In the genomic region with DNA sequence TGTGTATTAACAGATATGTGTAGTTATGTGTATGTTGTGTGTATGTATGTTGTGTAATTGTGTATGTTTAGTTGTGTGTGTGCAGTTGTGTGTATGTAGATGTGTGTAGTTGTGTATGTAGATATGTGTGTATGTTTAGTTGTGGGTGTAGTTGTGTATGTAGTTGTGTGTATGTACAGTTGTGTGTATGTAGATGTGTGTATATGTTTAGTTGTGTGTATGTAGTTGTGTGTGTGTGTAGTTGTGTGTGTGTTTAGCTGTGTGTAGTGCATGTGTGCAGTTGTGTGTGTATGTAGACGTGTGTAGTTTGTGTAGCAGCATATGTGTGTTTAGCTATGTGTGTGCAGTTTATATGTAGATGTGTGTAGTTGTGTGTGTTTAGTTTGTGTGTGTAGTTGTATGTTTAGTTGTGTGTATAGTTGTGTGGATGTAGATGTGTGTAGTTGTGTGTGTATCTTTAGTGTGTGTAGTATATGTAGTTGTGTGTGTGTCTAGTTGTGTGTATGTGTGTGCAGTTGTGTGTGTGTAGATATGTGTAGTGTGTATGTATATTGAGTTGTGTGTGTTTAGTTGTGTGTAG, we compare ENCODE assay signal across 1 cellular context.
TF ChIP-seq lines count a peak whose summit lies in the region.

No MANE protein-coding gene starts in this region.

TF ChIP-seq in K562, 482 proteins besides CTCF, POLR2A, EP300 and RAD21 (continued from another document and continues in another):
- TF ChIP-seq, protein P1, sequence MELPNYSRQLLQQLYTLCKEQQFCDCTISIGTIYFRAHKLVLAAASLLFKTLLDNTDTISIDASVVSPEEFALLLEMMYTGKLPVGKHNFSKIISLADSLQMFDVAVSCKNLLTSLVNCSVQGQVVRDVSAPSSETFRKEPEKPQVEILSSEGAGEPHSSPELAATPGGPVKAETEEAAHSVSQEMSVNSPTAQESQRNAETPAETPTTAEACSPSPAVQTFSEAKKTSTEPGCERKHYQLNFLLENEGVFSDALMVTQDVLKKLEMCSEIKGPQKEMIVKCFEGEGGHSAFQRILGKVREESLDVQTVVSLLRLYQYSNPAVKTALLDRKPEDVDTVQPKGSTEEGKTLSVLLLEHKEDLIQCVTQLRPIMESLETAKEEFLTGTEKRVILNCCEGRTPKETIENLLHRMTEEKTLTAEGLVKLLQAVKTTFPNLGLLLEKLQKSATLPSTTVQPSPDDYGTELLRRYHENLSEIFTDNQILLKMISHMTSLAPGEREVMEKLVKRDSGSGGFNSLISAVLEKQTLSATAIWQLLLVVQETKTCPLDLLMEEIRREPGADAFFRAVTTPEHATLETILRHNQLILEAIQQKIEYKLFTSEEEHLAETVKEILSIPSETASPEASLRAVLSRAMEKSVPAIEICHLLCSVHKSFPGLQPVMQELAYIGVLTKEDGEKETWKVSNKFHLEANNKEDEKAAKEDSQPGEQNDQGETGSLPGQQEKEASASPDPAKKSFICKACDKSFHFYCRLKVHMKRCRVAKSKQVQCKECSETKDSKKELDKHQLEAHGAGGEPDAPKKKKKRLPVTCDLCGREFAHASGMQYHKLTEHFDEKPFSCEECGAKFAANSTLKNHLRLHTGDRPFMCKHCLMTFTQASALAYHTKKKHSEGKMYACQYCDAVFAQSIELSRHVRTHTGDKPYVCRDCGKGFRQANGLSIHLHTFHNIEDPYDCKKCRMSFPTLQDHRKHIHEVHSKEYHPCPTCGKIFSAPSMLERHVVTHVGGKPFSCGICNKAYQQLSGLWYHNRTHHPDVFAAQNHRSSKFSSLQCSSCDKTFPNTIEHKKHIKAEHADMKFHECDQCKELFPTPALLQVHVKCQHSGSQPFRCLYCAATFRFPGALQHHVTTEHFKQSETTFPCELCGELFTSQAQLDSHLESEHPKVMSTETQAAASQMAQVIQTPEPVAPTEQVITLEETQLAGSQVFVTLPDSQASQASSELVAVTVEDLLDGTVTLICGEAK (IDR thresholded peaks at IDR 0.05): no peak
- TF ChIP-seq, protein P1 (CRISPR knock-in tag; IDR thresholded peaks at IDR 0.05): 0 out of 2 replicates have a peak, but pooled peaks have one; percentile 42
- TF ChIP-seq, protein P2, sequence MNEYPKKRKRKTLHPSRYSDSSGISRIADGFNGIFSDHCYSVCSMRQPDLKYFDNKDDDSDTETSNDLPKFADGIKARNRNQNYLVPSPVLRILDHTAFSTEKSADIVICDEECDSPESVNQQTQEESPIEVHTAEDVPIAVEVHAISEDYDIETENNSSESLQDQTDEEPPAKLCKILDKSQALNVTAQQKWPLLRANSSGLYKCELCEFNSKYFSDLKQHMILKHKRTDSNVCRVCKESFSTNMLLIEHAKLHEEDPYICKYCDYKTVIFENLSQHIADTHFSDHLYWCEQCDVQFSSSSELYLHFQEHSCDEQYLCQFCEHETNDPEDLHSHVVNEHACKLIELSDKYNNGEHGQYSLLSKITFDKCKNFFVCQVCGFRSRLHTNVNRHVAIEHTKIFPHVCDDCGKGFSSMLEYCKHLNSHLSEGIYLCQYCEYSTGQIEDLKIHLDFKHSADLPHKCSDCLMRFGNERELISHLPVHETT (CRISPR knock-in tag; conservative IDR thresholded peaks at IDR 0.05 in 1 of 2, IDR thresholded peaks at IDR 0.05 in 1 of 2): no peak
- TF ChIP-seq FOXK2 (conservative IDR thresholded peaks at IDR 0.05 in 1 of 2, IDR thresholded peaks at IDR 0.05 in 1 of 2; ENCODE audit: low read depth in 2 of 2): no peak; a peak in 1 of 4 replicates
- no peak for TF ChIP-seq ZNF3 (CRISPR knock-in tag; IDR thresholded peaks at IDR 0.05)
- TF ChIP-seq CAMTA2 (CRISPR knock-in tag; conservative IDR thresholded peaks at IDR 0.05): no peak
- TF ChIP-seq ZNF79 (CRISPR knock-in tag; IDR thresholded peaks at IDR 0.05; ENCODE audit: low read depth): no peak
- TF ChIP-seq, protein P3, sequence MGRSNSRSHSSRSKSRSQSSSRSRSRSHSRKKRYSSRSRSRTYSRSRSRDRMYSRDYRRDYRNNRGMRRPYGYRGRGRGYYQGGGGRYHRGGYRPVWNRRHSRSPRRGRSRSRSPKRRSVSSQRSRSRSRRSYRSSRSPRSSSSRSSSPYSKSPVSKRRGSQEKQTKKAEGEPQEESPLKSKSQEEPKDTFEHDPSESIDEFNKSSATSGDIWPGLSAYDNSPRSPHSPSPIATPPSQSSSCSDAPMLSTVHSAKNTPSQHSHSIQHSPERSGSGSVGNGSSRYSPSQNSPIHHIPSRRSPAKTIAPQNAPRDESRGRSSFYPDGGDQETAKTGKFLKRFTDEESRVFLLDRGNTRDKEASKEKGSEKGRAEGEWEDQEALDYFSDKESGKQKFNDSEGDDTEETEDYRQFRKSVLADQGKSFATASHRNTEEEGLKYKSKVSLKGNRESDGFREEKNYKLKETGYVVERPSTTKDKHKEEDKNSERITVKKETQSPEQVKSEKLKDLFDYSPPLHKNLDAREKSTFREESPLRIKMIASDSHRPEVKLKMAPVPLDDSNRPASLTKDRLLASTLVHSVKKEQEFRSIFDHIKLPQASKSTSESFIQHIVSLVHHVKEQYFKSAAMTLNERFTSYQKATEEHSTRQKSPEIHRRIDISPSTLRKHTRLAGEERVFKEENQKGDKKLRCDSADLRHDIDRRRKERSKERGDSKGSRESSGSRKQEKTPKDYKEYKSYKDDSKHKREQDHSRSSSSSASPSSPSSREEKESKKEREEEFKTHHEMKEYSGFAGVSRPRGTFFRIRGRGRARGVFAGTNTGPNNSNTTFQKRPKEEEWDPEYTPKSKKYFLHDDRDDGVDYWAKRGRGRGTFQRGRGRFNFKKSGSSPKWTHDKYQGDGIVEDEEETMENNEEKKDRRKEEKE (IDR thresholded peaks at IDR 0.05; ENCODE audit: borderline replicate concordance in 1 of 2, control insufficient read depth in 1 of 2, low read depth in 2 of 2, low read length in 1 of 2): peak in 1 of 2 experiments; percentile 51; a peak in 1 of 4 replicates
- TF ChIP-seq SUPT5H (IDR thresholded peaks at IDR 0.05): peak; percentile 52
- TF ChIP-seq TOE1 (IDR thresholded peaks at IDR 0.05; ENCODE audit: borderline replicate concordance): peak; percentile 64; the same call in 1 of the 2 replicates
- TF ChIP-seq TOE1 (CRISPR knock-in tag; IDR thresholded peaks at IDR 0.05; ENCODE audit: borderline replicate concordance, low read depth): peak; percentile 13; the same call in 1 of the 2 replicates
- no peak for TF ChIP-seq FOS (IDR thresholded peaks at IDR 0.05; ENCODE audit: extremely low read depth, insufficient read length)
- TF ChIP-seq POLR3G (IDR thresholded peaks at IDR 0.05; ENCODE audit: extremely low read depth, insufficient read length, insufficient replicate concordance): no peak
- no peak for TF ChIP-seq ZC3H4 (CRISPR knock-in tag; IDR thresholded peaks at IDR 0.05; ENCODE audit: borderline replicate concordance)
- no peak for TF ChIP-seq RCOR1 (IDR thresholded peaks at IDR 0.05; ENCODE audit: borderline replicate concordance in 1 of 2, low read depth in 2 of 2, low read length in 2 of 2)
- TF ChIP-seq, protein P4, sequence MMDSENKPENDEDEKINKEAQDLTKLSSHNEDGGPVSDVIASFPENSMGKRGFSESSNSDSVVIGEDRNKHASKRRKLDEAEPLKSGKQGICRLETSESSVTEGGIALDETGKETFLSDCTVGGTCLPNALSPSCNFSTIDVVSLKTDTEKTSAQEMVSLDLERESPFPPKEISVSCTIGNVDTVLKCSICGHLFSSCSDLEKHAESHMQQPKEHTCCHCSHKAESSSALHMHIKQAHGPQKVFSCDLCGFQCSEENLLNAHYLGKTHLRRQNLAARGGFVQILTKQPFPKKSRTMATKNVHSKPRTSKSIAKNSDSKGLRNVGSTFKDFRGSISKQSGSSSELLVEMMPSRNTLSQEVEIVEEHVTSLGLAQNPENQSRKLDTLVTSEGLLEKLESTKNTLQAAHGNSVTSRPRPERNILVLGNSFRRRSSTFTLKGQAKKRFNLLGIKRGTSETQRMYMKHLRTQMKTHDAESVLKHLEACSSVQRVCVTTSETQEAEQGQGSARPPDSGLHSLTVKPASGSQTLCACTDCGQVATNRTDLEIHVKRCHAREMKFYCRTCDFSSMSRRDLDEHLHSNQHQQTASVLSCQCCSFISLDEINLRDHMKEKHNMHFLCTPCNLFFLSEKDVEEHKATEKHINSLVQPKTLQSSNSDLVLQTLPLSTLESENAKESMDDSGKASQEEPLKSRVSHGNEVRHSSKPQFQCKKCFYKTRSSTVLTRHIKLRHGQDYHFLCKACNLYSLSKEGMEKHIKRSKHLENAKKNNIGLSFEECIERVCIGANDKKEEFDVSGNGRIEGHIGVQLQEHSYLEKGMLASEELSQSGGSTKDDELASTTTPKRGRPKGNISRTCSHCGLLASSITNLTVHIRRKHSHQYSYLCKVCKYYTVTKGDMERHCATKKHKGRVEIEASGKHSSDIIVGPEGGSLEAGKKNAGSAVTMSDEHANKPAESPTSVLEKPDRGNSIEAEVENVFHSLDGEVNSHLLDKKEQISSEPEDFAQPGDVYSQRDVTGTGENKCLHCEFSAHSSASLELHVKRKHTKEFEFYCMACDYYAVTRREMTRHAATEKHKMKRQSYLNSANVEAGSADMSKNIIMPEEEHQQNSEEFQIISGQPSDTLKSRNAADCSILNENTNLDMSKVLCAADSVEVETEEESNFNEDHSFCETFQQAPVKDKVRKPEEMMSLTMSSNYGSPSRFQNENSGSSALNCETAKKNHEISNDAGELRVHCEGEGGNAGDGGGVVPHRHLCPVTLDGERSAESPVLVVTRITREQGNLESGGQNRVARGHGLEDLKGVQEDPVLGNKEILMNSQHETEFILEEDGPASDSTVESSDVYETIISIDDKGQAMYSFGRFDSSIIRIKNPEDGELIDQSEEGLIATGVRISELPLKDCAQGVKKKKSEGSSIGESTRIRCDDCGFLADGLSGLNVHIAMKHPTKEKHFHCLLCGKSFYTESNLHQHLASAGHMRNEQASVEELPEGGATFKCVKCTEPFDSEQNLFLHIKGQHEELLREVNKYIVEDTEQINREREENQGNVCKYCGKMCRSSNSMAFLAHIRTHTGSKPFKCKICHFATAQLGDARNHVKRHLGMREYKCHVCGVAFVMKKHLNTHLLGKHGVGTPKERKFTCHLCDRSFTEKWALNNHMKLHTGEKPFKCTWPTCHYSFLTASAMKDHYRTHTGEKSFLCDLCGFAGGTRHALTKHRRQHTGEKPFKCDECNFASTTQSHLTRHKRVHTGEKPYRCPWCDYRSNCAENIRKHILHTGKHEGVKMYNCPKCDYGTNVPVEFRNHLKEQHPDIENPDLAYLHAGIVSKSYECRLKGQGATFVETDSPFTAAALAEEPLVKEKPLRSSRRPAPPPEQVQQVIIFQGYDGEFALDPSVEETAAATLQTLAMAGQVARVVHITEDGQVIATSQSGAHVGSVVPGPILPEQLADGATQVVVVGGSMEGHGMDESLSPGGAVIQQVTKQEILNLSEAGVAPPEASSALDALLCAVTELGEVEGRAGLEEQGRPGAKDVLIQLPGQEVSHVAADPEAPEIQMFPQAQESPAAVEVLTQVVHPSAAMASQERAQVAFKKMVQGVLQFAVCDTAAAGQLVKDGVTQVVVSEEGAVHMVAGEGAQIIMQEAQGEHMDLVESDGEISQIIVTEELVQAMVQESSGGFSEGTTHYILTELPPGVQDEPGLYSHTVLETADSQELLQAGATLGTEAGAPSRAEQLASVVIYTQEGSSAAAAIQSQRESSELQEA (IDR thresholded peaks at IDR 0.05; ENCODE audit: low read depth): peak; percentile 60; the same call in 1 of the 2 replicates
- TF ChIP-seq MAFF (IDR thresholded peaks at IDR 0.05; ENCODE audit: low read length): no peak
- TF ChIP-seq THRAP3 (IDR thresholded peaks at IDR 0.05; ENCODE audit: borderline replicate concordance): peak; percentile 93; the same call in 1 of the 2 replicates
- TF ChIP-seq, protein P5, sequence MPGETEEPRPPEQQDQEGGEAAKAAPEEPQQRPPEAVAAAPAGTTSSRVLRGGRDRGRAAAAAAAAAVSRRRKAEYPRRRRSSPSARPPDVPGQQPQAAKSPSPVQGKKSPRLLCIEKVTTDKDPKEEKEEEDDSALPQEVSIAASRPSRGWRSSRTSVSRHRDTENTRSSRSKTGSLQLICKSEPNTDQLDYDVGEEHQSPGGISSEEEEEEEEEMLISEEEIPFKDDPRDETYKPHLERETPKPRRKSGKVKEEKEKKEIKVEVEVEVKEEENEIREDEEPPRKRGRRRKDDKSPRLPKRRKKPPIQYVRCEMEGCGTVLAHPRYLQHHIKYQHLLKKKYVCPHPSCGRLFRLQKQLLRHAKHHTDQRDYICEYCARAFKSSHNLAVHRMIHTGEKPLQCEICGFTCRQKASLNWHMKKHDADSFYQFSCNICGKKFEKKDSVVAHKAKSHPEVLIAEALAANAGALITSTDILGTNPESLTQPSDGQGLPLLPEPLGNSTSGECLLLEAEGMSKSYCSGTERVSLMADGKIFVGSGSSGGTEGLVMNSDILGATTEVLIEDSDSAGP (CRISPR knock-in tag; IDR thresholded peaks at IDR 0.05): peak; percentile 73; the same call in 1 of the 2 replicates
- TF ChIP-seq, protein P6, sequence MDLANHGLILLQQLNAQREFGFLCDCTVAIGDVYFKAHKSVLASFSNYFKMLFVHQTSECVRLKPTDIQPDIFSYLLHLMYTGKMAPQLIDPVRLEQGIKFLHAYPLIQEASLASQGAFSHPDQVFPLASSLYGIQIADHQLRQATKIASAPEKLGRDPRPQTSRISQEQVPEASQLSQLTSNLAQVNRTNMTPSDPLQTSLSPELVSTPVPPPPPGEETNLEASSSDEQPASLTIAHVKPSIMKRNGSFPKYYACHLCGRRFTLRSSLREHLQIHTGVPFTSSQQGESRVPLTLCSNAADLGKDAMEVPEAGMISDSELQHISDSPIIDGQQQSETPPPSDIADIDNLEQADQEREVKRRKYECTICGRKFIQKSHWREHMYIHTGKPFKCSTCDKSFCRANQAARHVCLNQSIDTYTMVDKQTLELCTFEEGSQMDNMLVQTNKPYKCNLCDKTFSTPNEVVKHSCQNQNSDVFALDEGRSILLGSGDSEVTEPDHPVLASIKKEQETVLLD (IDR thresholded peaks at IDR 0.05): 0 out of 2 replicates have a peak, but pooled peaks have one; percentile 35
